ENCODE assay signal across 16 cellular contexts in the genomic region with DNA sequence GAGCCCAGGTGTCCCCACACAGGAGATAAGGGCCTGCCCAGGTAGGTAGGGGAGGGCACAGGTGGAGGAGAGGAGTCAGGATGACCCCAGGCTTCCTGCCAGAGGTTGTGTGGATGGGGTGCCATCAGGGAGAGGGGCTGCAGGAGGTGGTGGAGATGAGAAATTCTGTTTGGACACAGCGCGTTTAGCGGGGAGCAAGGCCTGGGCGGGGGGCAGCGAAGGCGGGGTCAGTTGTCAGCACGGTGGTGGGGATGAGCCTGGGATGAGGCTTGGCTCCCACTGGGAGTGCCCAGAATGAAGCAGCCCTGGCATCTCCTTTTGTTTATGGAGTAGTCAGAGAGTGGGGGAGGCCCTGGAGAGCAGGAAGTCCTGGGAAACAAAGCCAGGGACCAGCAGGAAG. TPM values are rescaled to one million over a fixed set of nuclear protein-coding genes. Genes with fewer than 3 reads are reported as not detected.
"Had no signal": no experiment of that assay in that cellular context is flagged by ENCODE, and none has a peak within 500 bp of the region (broad histone marks: within the 10 kb centered on the region; RNA-seq: fewer than 3 reads in every experiment).

No MANE protein-coding gene starts in this region.

- H3K9me3 ChIP-seq: adrenal gland, breast epithelium, esophagus squamous epithelium, heart right ventricle, neutrophil, pancreas, thoracic aorta, upper lobe of right lung had no signal

- H3K27ac ChIP-seq: adrenal gland, breast epithelium, esophagus squamous epithelium, heart right ventricle, neutrophil, pancreas, thoracic aorta, upper lobe of right lung had no signal

- H3K4me3 ChIP-seq: adrenal gland, breast epithelium, esophagus squamous epithelium, heart right ventricle, pancreas, thoracic aorta, upper lobe of right lung had no signal

- H3K36me3 ChIP-seq: breast epithelium had no signal

- H3K27me3 ChIP-seq: adrenal gland, breast epithelium, esophagus squamous epithelium, heart right ventricle, neutrophil, pancreas, upper lobe of right lung had no signal

- H3K4me3 Mint-ChIP-seq: activated B cell treated with CpG ODN at 0.5 μM for 24 hours; activated CD4-positive, alpha-beta memory T cell treated with anti-CD3 and anti-CD28 coated beads for 36 hours; activated T-cell treated with anti-CD3 and anti-CD28 coated beads, Interleukin-2, amount 50 U/mL, for 24 hours; naive thymus-derived CD8-positive, alpha-beta T cell had no signal

- H3K4me1 ChIP-seq: adrenal gland, breast epithelium, pancreas, upper lobe of right lung had no signal

- H3K27ac Mint-ChIP-seq: activated CD4-positive, alpha-beta memory T cell treated with anti-CD3 and anti-CD28 coated beads for 36 hours; activated T-cell treated with anti-CD3 and anti-CD28 coated beads, Interleukin-2, amount 50 U/mL, for 24 hours had no signal

- H3K9me3 Mint-ChIP-seq: activated B cell treated with CpG ODN at 0.5 μM for 24 hours; activated CD4-positive, alpha-beta memory T cell treated with anti-CD3 and anti-CD28 coated beads for 36 hours; activated T-cell treated with anti-CD3 and anti-CD28 coated beads, Interleukin-2, amount 50 U/mL, for 24 hours; naive thymus-derived CD8-positive, alpha-beta T cell had no signal

- H3K27me3 Mint-ChIP-seq: activated B cell treated with CpG ODN at 0.5 μM for 24 hours; activated CD4-positive, alpha-beta memory T cell treated with anti-CD3 and anti-CD28 coated beads for 36 hours; activated T-cell treated with anti-CD3 and anti-CD28 coated beads, Interleukin-2, amount 50 U/mL, for 24 hours; naive thymus-derived CD8-positive, alpha-beta T cell had no signal

- DNase-seq: cortex of kidney, esophagus squamous epithelium, upper lobe of right lung had no signal

RNA-seq across cellular contexts. Expression of gene AMIGO3, which starts 15.5 kb away (rescaled TPM):
- total RNA-seq: activated B cell treated with CpG ODN at 0.5 μM for 24 hours; activated CD4-positive, alpha-beta memory T cell treated with anti-CD3 and anti-CD28 coated beads for 36 hours; kidney epithelial cell; liver; pancreas; pulmonary artery endothelial cell had no signal
